In genomic region chr2:209577376-209578357, GRCh38 we compare ENCODE assay signal across 9 cellular contexts.
DNase-seq lines count a peak whose midpoint lies in the region; ATAC-seq and TF ChIP-seq lines count a peak whose summit lies in the region.
"Had no signal": no experiment of that assay in that cellular context is flagged by ENCODE, and none has a peak within 500 bp of the region (broad histone marks: within the 10 kb centered on the region; RNA-seq: fewer than 3 reads in every experiment).

No MANE protein-coding gene starts in this region.

- TF ChIP-seq CTCF in BE2C (IDR thresholded peaks at IDR 0.05; ENCODE audit: low read depth, low read length) (peak; percentile 13), left lung (IDR thresholded peaks at IDR 0.05) (peak in 1 of 2 donors; percentile 17)

- in situ Hi-C loops in SK-MEL-5 (cut with HindIII; ENCODE audit: low pct_unique_long_range_greater_than_20kb, low sequenced_read_pairs): no loop called here
- in situ Hi-C loops in G401 (cut with HindIII; ENCODE audit: low sequenced_read_pairs): no loop called here

- DNase-seq in BE2C (peak; percentile 22), HT-29 (ENCODE audit: low spot score) (peak; percentile 60), SK-MEL-5 (ENCODE audit: low read depth, low spot score) (peak; percentile 45), iris pigment epithelial cell (ENCODE audit: low read depth) (peak; percentile 16), GDM1 (lab: John Stamatoyannopoulos, UW) (no peak), left lung (no peak), G401 (ENCODE audit: low spot score) (no peak), amniotic stem cell (lab: John Stamatoyannopoulos, UW) (no peak)
- DNase-seq: T-helper 2 cell had no signal

- H3K27me3 ChIP-seq in BE2C: no peaks in the 10 kb centered on the region
- no peaks in the 10 kb centered on the region for H3K27me3 ChIP-seq in left lung

- H3K36me3 ChIP-seq in BE2C: no peaks in the 10 kb centered on the region
- no peaks in the 10 kb centered on the region for H3K36me3 ChIP-seq in left lung

- no peak for ATAC-seq in left lung

- intact Hi-C loops in left lung (cut with DNase I): no loop called here

- H3K4me1 ChIP-seq in BE2C (peaks cover 9% of the 10 kb centered on the region; the same call in 1 of the 2 replicates), left lung (no peaks in the 10 kb centered on the region)

- no peak overlapping the region for H3K27ac ChIP-seq in left lung

- no peak overlapping the region for H3K4me3 ChIP-seq in BE2C (ENCODE audit: low read depth, low read length)
- no peak overlapping the region for H3K4me3 ChIP-seq in left lung

- H3K9me3 ChIP-seq in BE2C: no peaks in the 10 kb centered on the region
- H3K9me3 ChIP-seq in left lung: no peaks in the 10 kb centered on the region

Comparison
In these comparisons a context has a peak if more than half of its experiments do, and no peak if none do; other contexts are left out.
1. DNase-seq: peak in BE2C (single experiment), HT-29 (single experiment), SK-MEL-5 (single experiment) and iris pigment epithelial cell (single experiment); none in GDM1 (single experiment), left lung (0 of 2), G401 (single experiment) and amniotic stem cell (single experiment).